Comparison of ENCODE assay signal across 15 cellular contexts in genomic region chr6:160393966-160394653, GRCh38. TPM values are rescaled to one million over a fixed set of nuclear protein-coding genes. Genes with fewer than 3 reads are reported as not detected.
A peak's percentile ranks its signal among the peaks of the same experiment; 100 is the strongest.
DNase-seq lines count a peak whose midpoint lies in the region; ATAC-seq, FAIRE-seq and TF ChIP-seq lines count a peak whose summit lies in the region.
"Had no signal": no experiment of that assay in that cellular context is flagged by ENCODE, and none has a peak within 500 bp of the region (broad histone marks: within the 10 kb centered on the region; RNA-seq: fewer than 3 reads in every experiment).

No MANE protein-coding gene starts in this region.

- H3K4me2 ChIP-seq in GM23338 = no peak overlapping the region
- no peak overlapping the region; the same call in 1 of the 2 replicates for H3K4me2 ChIP-seq in K562 (ENCODE audit: insufficient read depth, low read length)

- H3K9me3 Mint-ChIP-seq in GM23338 = no peaks in the 10 kb centered on the region

- H3K27ac ChIP-seq in GM23338 (ENCODE audit: low read depth) (no peak overlapping the region; the same call in 1 of the 2 replicates), K562 (ENCODE audit: extremely low read depth, low read depth, low read length) (no peak overlapping the region), iPS-20b (ENCODE audit: low read length) (no peak overlapping the region)

- no peaks in the 10 kb centered on the region for H3F3A ChIP-seq in GM23338 (replicated peaks; ENCODE audit: low read depth)

- H2AFZ ChIP-seq in GM23338 (peak overlapping the region; percentile 7; the same call in 1 of the 2 replicates), K562 (ENCODE audit: low read depth, low read length) (no peak overlapping the region)

- CTCF ChIA-PET in K562 (lab: Yijun Ruan, JAX; ENCODE audit: low intra/inter-chr PET ratio) = no interaction called here

- H3K36me3 ChIP-seq in GM23338 (ENCODE audit: insufficient read depth) (peaks cover 2% of the 10 kb centered on the region; the same call in 1 of the 2 replicates), K562 (ENCODE audit: control insufficient read depth, insufficient read depth, low read length) (no peaks in the 10 kb centered on the region), iPS-20b (ENCODE audit: insufficient read depth, low read depth, low read length) (no peaks in the 10 kb centered on the region), BE2C (no peaks in the 10 kb centered on the region)

- BruUV-seq in K562 (replicated peaks; lab: Mats Ljungman, UMichigan) = no TSS peak

- H4K20me1 ChIP-seq in GM23338 (replicated peaks; ENCODE audit: insufficient read depth) = no peaks in the 10 kb centered on the region
- H4K20me1 ChIP-seq in K562 (replicated peaks; ENCODE audit: control insufficient read depth, insufficient read depth, low read length) = no peaks in the 10 kb centered on the region

- no peak for FAIRE-seq in K562 (lab: Jason Lieb, UNC)
- FAIRE-seq: keratinocyte, RCC 7860 had no signal

- peaks cover 6% of the 10 kb centered on the region for H3K4me1 Mint-ChIP-seq in GM23338

- no peaks in the 10 kb centered on the region for H3K79me2 ChIP-seq in GM23338 (replicated peaks; ENCODE audit: insufficient read depth)
- H3K79me2 ChIP-seq in K562 (ENCODE audit: control insufficient read depth, insufficient read depth, low read length) = no peaks in the 10 kb centered on the region

- H3K4me3 ChIP-seq in GM23338 (no peak overlapping the region), K562 (no peak overlapping the region), iPS-20b (ENCODE audit: low read length) (no peak overlapping the region), BE2C (ENCODE audit: low read depth, low read length) (no peak overlapping the region)

- no peak for TF ChIP-seq POLR2A in K562 (conservative IDR thresholded peaks at IDR 0.05)

- peak; percentile 60 for DNase-seq in GM23338 (ENCODE audit: low spot score)
- peak in 2 of 4 experiments; percentile 10 to 23 for DNase-seq in K562 (ENCODE audit: extremely low read depth in 1 of 4, low spot score in 3 of 4)
- DNase-seq in sciatic nerve (ENCODE audit: low spot score) = no peak
- DNase-seq in COLO829 (ENCODE audit: low spot score) = no peak
- DNase-seq in BE2C = no peak
- DNase-seq: activated gamma-delta T cell treated with Interleukin-2 at 50 U/mL for 16 hours, MM.1S, NCI-H2029, NCI-H69, SW 1271 had no signal

- H3K36me3 Mint-ChIP-seq in GM23338 (ENCODE audit: low read depth) = no peaks in the 10 kb centered on the region

- no peaks in the 10 kb centered on the region for H3K27me3 ChIP-seq in GM23338 (ENCODE audit: insufficient read depth)
- peaks cover 0 to 10% of the 10 kb centered on the region in 2 experiments; a peak in 2 of 5 replicates for H3K27me3 ChIP-seq in K562 (ENCODE audit: control insufficient read depth in 2 of 2, insufficient read depth in 2 of 2, low read length in 2 of 2)
- H3K27me3 ChIP-seq in iPS-20b (ENCODE audit: insufficient read depth, low read length) = no peaks in the 10 kb centered on the region
- no peaks in the 10 kb centered on the region for H3K27me3 ChIP-seq in BE2C

- POLR2A ChIA-PET in K562 (lab: Yijun Ruan, JAX) = interaction anchor here (1.1 kb wide), 1 partner anchor 13 kb away, joined by 4 read pairs; no protein-coding TSS in a partner anchor

- no peaks in the 10 kb centered on the region for H3K9me2 ChIP-seq in GM23338 (ENCODE audit: insufficient read depth)

- TF ChIP-seq CTCF in GM23338 (conservative IDR thresholded peaks at IDR 0.05; ENCODE audit: low read depth in 2 of 2) (0 out of 4 replicates have a peak, but pooled peaks of 1 of the 2 experiments have one; percentile 7), K562 (IDR thresholded peaks at IDR 0.05 in 2 of 3, conservative IDR thresholded peaks at IDR 0.05 in 1 of 3; ENCODE audit: insufficient read depth in 2 of 3, low read depth in 1 of 3, low read length in 3 of 3) (no peak; a peak in 1 of 6 replicates), BE2C (IDR thresholded peaks at IDR 0.05; ENCODE audit: low read depth, low read length) (no peak)

- no peaks in the 10 kb centered on the region for H3K9me1 ChIP-seq in K562 (ENCODE audit: control insufficient read depth, insufficient read depth, low read length)

- H3K4me1 ChIP-seq in GM23338 (ENCODE audit: insufficient read depth) (no peaks in the 10 kb centered on the region), K562 (replicated peaks in 1 of 2; ENCODE audit: control insufficient read depth in 2 of 2, insufficient read depth in 2 of 2, low read length in 2 of 2) (no peaks in the 10 kb centered on the region), iPS-20b (ENCODE audit: insufficient read depth, low read length) (peaks cover 8% of the 10 kb centered on the region), BE2C (no peaks in the 10 kb centered on the region)

- peaks cover under 1% of the 10 kb centered on the region for H3K27me3 Mint-ChIP-seq in GM23338 (ENCODE audit: insufficient read depth, low read depth, poor library complexity)

- TF ChIP-seq EP300 in K562 (IDR thresholded peaks at IDR 0.05; ENCODE audit: low read length) = no peak

- intact Hi-C loops in K562 (cut with micrococcal nuclease) (no loop called here), sciatic nerve (cut with DNase I) (no loop called here)

- 10% methylated on average over 7 of the region's 7 CpGs for WGBS in K562 (ENCODE audit: insufficient coverage, low coverage, missing lambda C conversion rate)

- H3K27ac Mint-ChIP-seq in GM23338 = peak overlapping the region; percentile 71

- 0 out of 4 replicates have a peak, but pooled peaks of 1 of the 2 experiments have one; percentile 12 for TF ChIP-seq RAD21 in K562 (CRISPR knock-in tag; conservative IDR thresholded peaks at IDR 0.05 in 1 of 2, IDR thresholded peaks at IDR 0.05 in 1 of 2)

- H3K4me3 Mint-ChIP-seq in GM23338 = no peak overlapping the region

- H3K9ac ChIP-seq in K562 (ENCODE audit: insufficient read depth in 1 of 2, low read depth in 2 of 2, low read length in 2 of 2) (no peak overlapping the region), iPS-20b (ENCODE audit: low read depth, low read length) (peak overlapping the region; percentile 49; the same call in 1 of the 2 replicates)

- in situ Hi-C loops in K562 (cut with MboI) = no loop called here

- no peaks in the 10 kb centered on the region for H3K9me3 ChIP-seq in K562 (replicated peaks; ENCODE audit: control insufficient read depth, insufficient read depth, low read depth, low read length)
- H3K9me3 ChIP-seq in iPS-20b (ENCODE audit: insufficient read depth, low read depth, low read length) = no peaks in the 10 kb centered on the region
- no peaks in the 10 kb centered on the region for H3K9me3 ChIP-seq in BE2C

- ATAC-seq in GM23338 (peak; percentile 96), K562 (peak; percentile 95), sciatic nerve (peak; percentile 84), GM21390 (IDR thresholded peaks at IDR 0.05; ENCODE audit: unreplicated experiment) (no peak), GM18519 (IDR thresholded peaks at IDR 0.05; ENCODE audit: low FRiP score, unreplicated experiment) (no peak)

TF ChIP-seq in GM23338, 12 proteins besides CTCF, POLR2A, EP300 and RAD21 (continues in another document):
- TF ChIP-seq CREB1 (CRISPR knock-in tag; IDR thresholded peaks at IDR 0.05; ENCODE audit: low read depth) = no peak
- no peak for TF ChIP-seq EZH2phosphoT487 (IDR thresholded peaks at IDR 0.05; ENCODE audit: unreplicated experiment)
- no peak for TF ChIP-seq EZH2 (IDR thresholded peaks at IDR 0.05; ENCODE audit: low read depth, unreplicated experiment)
- TF ChIP-seq POLR2AphosphoS5 (IDR thresholded peaks at IDR 0.05; ENCODE audit: low read depth) = no peak
- TF ChIP-seq NANOG (IDR thresholded peaks at IDR 0.05; ENCODE audit: borderline replicate concordance) = no peak
- TF ChIP-seq ZNF114 (CRISPR knock-in tag; IDR thresholded peaks at IDR 0.05) = no peak

TF ChIP-seq in K562, 482 proteins besides CTCF, POLR2A, EP300 and RAD21 (continues in another document):
- TF ChIP-seq CEBPG (CRISPR knock-in tag; IDR thresholded peaks at IDR 0.05) = no peak
- peak; percentile 55 to 71 for TF ChIP-seq CEBPG (tag; conservative IDR thresholded peaks at IDR 0.05 in 1 of 2, IDR thresholded peaks at IDR 0.05 in 1 of 2)
- TF ChIP-seq L3MBTL2 (IDR thresholded peaks at IDR 0.05) = peak; percentile 47; the same call in 1 of the 2 replicates
- TF ChIP-seq ZNF197 (CRISPR knock-in tag; IDR thresholded peaks at IDR 0.05; ENCODE audit: low read depth) = 0 out of 2 replicates have a peak, but pooled peaks have one; percentile 48
- no peak for TF ChIP-seq SMAD1 (IDR thresholded peaks at IDR 0.05; ENCODE audit: low read depth, low read length, partially characterized antibody)
- no peak for TF ChIP-seq TFAP4 (CRISPR knock-in tag; IDR thresholded peaks at IDR 0.05; ENCODE audit: borderline replicate concordance)
- TF ChIP-seq DMBX1 (CRISPR knock-in tag; IDR thresholded peaks at IDR 0.05; ENCODE audit: borderline replicate concordance) = 0 out of 2 replicates have a peak, but pooled peaks have one; percentile 17

RNA-seq across cellular contexts. Expression of gene SLC22A3, which starts 45.9 kb away (rescaled TPM):
- 2.4 and 3.2 TPM in 2 replicates for total RNA-seq in GM23338 (2014; rRNA removed; shearing (Covaris generic))
- 0.61 and 0.78 TPM in 2 replicates for polyA plus RNA-seq in GM23338 (2016; fragmentation: Nextera tagmentation; extraction: Ambion mirVana)
- not detected in 2 replicates for total RNA-seq in K562 (2011; cell fraction: chromatin; rRNA removed; ENCODE audit: low replicate concordance)
- not detected in 2 replicates for total RNA-seq in K562 (2011; cell fraction: nucleolus; rRNA removed)
- not detected in 2 replicates for total RNA-seq in K562 (2011; cell fraction: nucleoplasm; rRNA removed)
- total RNA-seq in K562 (2014; rRNA removed) = not detected in 2 replicates
- total RNA-seq in K562 (2014; rRNA removed; fragmentation: Illumina TruSeq; extraction: Trizol) = not detected in 2 replicates
- not detected in 2 replicates for total RNA-seq in K562 (2015; rRNA removed; fragmentation: Illumina TruSeq; extraction: Trizol)
- total RNA-seq in K562 (2021) = 0.07 TPM in 1 of 2 replicates, not detected in the other
- not detected in 2 replicates for polyA plus RNA-seq in K562 (2011; rRNA removed)
- polyA plus RNA-seq in K562 (2011; cell fraction: cytosol; rRNA removed) = not detected in 2 replicates
- not detected in 2 replicates for polyA plus RNA-seq in K562 (2011; cell fraction: nucleus; rRNA removed)
- polyA plus RNA-seq in K562 (2012) = not detected in 2 replicates
- polyA plus RNA-seq in K562 (2014; fragmentation: Illumina TruSeq; extraction: Trizol) = not detected in 2 replicates
- polyA plus RNA-seq in K562 (2014; fragmentation: Nextera tagmentation; extraction: Ambion mirVana) = not detected
- not detected in 2 replicates for polyA plus RNA-seq in K562 (2014; rRNA removed)
- polyA minus RNA-seq in K562 (2011; rRNA and poly(A)+ RNA removed) = not detected in 2 replicates
- not detected in 2 replicates for polyA minus RNA-seq in K562 (2011; cell fraction: cytosol; rRNA and poly(A)+ RNA removed)
- polyA minus RNA-seq in K562 (2011; cell fraction: nucleus; rRNA and poly(A)+ RNA removed) = not detected in 2 replicates
- total RNA-seq in sciatic nerve = 189 TPM
- not detected for polyA plus RNA-seq in BE2C (2012; ENCODE audit: insufficient read depth, insufficient read length, low read depth)

Comparison
In these comparisons a context has a peak if more than half of its experiments do, and no peak if none do; other contexts are left out.
1. ATAC-seq: peak in GM23338 (single experiment), K562 (single experiment) and sciatic nerve (single experiment); none in GM21390 (single experiment) and GM18519 (single experiment).
2. RNA of gene SLC22A3, which starts 45.9 kb away (total RNA-seq): 189 TPM in sciatic nerve (single experiment); 2.4 to 3.2 TPM in GM23338 and 0.07 TPM in K562; every median in the first group is over 10 times any median in the second.